ENCODE assay signal across 22 cellular contexts in genomic region chr3:154304116-154304786, GRCh38. TPM values are rescaled to one million over a fixed set of nuclear protein-coding genes. Genes with fewer than 3 reads are reported as not detected.
DNase-seq lines count a peak whose midpoint lies in the region; ATAC-seq, FAIRE-seq and TF ChIP-seq lines count a peak whose summit lies in the region.
"Had no signal": no experiment of that assay in that cellular context is flagged by ENCODE, and none has a peak within 500 bp of the region (broad histone marks: within the 10 kb centered on the region; RNA-seq: fewer than 3 reads in every experiment).

No MANE protein-coding gene starts in this region.

- H3K36me3 ChIP-seq in mammary epithelial cell (ENCODE audit: insufficient read depth, low read length) (peaks cover 48% of the 10 kb centered on the region), breast epithelium (peaks cover 10% of the 10 kb centered on the region), A673 (ENCODE audit: insufficient read depth, low read length, poor library complexity, severe bottlenecking) (peaks cover 92% of the 10 kb centered on the region)

- no peak overlapping the region for H3K9ac ChIP-seq in mammary epithelial cell (ENCODE audit: insufficient read depth, low read length)

- POLR2A ChIA-PET in A673 (lab: Charles Lee; ENCODE audit: low non-redundant PET), result no interaction called here

- H3K4me3 ChIP-seq in mammary epithelial cell (replicated peaks in 1 of 3; ENCODE audit: insufficient read depth in 1 of 3, low read depth in 2 of 3, low read length in 3 of 3) (no peak overlapping the region), breast epithelium (no peak overlapping the region), fibroblast of mammary gland (ENCODE audit: control insufficient read depth, low read depth, low read length) (no peak overlapping the region), A673 (ENCODE audit: low read depth, low read length, poor library complexity, severe bottlenecking) (no peak overlapping the region)
- H3K4me3 ChIP-seq: adrenal gland, GM23338, heart left ventricle, smooth muscle cell had no signal

- intact Hi-C loops in mammary epithelial cell (cut with micrococcal nuclease) (no loop called here), breast epithelium (cut with DNase I; ENCODE audit: low total_unique reads) (no loop called here), A673 (cut with micrococcal nuclease; ENCODE audit: unreplicated experiment) (no loop called here)

- no TSS peak for BruUV-seq in mammary epithelial cell (replicated peaks; lab: Mats Ljungman, UMichigan)
- no TSS peak for BruUV-seq in A673 (replicated peaks; lab: Mats Ljungman, UMichigan)

- ATAC-seq in HG03442 (IDR thresholded peaks at IDR 0.05; ENCODE audit: unreplicated experiment), result peak; percentile 42
- no peak for ATAC-seq in activated CD4-positive, CD25-positive, alpha-beta regulatory T cell treated with anti-CD3 and anti-CD28 coated beads, Interleukin-2, amount 50 U/mL, for 24 hours
- ATAC-seq: GM23338; heart left ventricle; HepG2; stimulated activated memory B cell treated with anti-CD40 and anti-IgM and Interleukin-4, amounts not matched to agents 10 μg/mL and 1 μg/mL and 100 μg/mL, for 72 hours had no signal

- no peaks in the 10 kb centered on the region for H3K27me3 ChIP-seq in mammary epithelial cell (ENCODE audit: insufficient read depth, low read length)
- no peaks in the 10 kb centered on the region for H3K27me3 ChIP-seq in breast epithelium
- H3K27me3 ChIP-seq in A673 (replicated peaks; ENCODE audit: insufficient read depth, low read depth, low read length, poor library complexity), result no peaks in the 10 kb centered on the region
- H3K27me3 ChIP-seq: adrenal gland, heart left ventricle had no signal

- H3K79me2 ChIP-seq in mammary epithelial cell (ENCODE audit: insufficient read depth, low read length), result peaks cover 16% of the 10 kb centered on the region

- H3K27ac ChIP-seq in mammary epithelial cell (ENCODE audit: insufficient read depth, low read depth, low read length) (peak overlapping the region; percentile 69), breast epithelium (no peak overlapping the region), A673 (ENCODE audit: low read depth, low read length, poor library complexity, severe bottlenecking) (no peak overlapping the region)
- H3K27ac ChIP-seq: adrenal gland, heart left ventricle had no signal

- dilution Hi-C loops in mammary epithelial cell (cut with HindIII; ENCODE audit: low sequenced_read_pairs), result no loop called here

- no peak for TF ChIP-seq CTCF in mammary epithelial cell (conservative IDR thresholded peaks at IDR 0.05 in 1 of 2, IDR thresholded peaks at IDR 0.05 in 1 of 2; ENCODE audit: extremely low read depth in 1 of 2, insufficient read depth in 1 of 2, low read depth in 1 of 2, low read length in 2 of 2)
- TF ChIP-seq CTCF in breast epithelium (IDR thresholded peaks at IDR 0.05), result no peak
- no peak for TF ChIP-seq CTCF in fibroblast of mammary gland (conservative IDR thresholded peaks at IDR 0.05; ENCODE audit: control insufficient read depth, insufficient read depth, low read depth, low read length)
- no peak for TF ChIP-seq CTCF in A673 (conservative IDR thresholded peaks at IDR 0.05; ENCODE audit: low read depth, low read length)

- in situ Hi-C loops in mammary epithelial cell (cut with MboI; ENCODE audit: low sequenced_read_pairs in 2 of 2), result no loop called here
- in situ Hi-C loops in ACHN (cut with HindIII; ENCODE audit: low pct_ligation_motif_present, low pct_unique_long_range_greater_than_20kb, low sequenced_read_pairs), result no loop called here

- H3K4me2 ChIP-seq in mammary epithelial cell (ENCODE audit: insufficient read depth, low read depth, low read length), result no peak overlapping the region
- H3K4me2 ChIP-seq: GM23338, smooth muscle cell had no signal

- no peaks in the 10 kb centered on the region for H4K20me1 ChIP-seq in mammary epithelial cell (ENCODE audit: insufficient read depth, low read length)

- no peaks in the 10 kb centered on the region for H3K9me3 ChIP-seq in mammary epithelial cell (replicated peaks; ENCODE audit: insufficient read depth, low read length)
- H3K9me3 ChIP-seq in breast epithelium, result no peaks in the 10 kb centered on the region
- H3K9me3 ChIP-seq in A673 (ENCODE audit: low read depth, low read length, poor library complexity, severe bottlenecking), result no peaks in the 10 kb centered on the region
- H3K9me3 ChIP-seq: adrenal gland, heart left ventricle had no signal

- no peak for FAIRE-seq in GM12891 (lab: Jason Lieb, UNC)
- FAIRE-seq: A204.1, colon, endothelial cell of umbilical vein, GM18507, HepG2 had no signal

- DNase-seq in mammary epithelial cell (peak; percentile 66), breast epithelium (ENCODE audit: low spot score in 2 of 2) (no peak), fibroblast of mammary gland (ENCODE audit: low read depth) (peak; percentile 26), A673 (ENCODE audit: low spot score) (no peak), GM12891 (ENCODE audit: insufficient read length, low spot score) (no peak), ACHN (no peak)
- DNase-seq: activated CD4-positive, alpha-beta T cell treated with anti-CD3 and anti-CD28 coated beads, Interleukin-2, amount 50 U/mL, for 4 hours; adrenal gland; heart left ventricle; NCI-H2029 treated with DMSO at 0.1 percent for 48 hours; NCI-H69; trophoblast cell had no signal

- no peak for TF ChIP-seq POLR2A in breast epithelium (IDR thresholded peaks at IDR 0.05)
- no peak for TF ChIP-seq POLR2A in GM12891 (IDR thresholded peaks at IDR 0.05; ENCODE audit: low read depth, low read length)

- peak overlapping the region; percentile 33 for H2AFZ ChIP-seq in mammary epithelial cell (ENCODE audit: low read depth, low read length)
- H2AFZ ChIP-seq: GM23338 had no signal

- CTCF ChIA-PET in mammary epithelial cell (lab: Charles Lee; ENCODE audit: low non-redundant PET), result no interaction called here
- CTCF ChIA-PET in A673 (lab: Charles Lee), result no interaction called here

- H3K4me1 ChIP-seq in mammary epithelial cell (ENCODE audit: insufficient read depth, low read length) (peaks cover 6% of the 10 kb centered on the region), breast epithelium (no peaks in the 10 kb centered on the region), A673 (ENCODE audit: insufficient read depth, low read length, poor library complexity, severe bottlenecking) (no peaks in the 10 kb centered on the region)

TF ChIP-seq in GM12891, 5 proteins besides CTCF, POLR2A, EP300 and RAD21:
- no peak for TF ChIP-seq POLR2AphosphoS5 (IDR thresholded peaks at IDR 0.05; ENCODE audit: low read depth, low read length)
TF ChIP-seq in GM12891: peak in this region for 0.

RNA-seq across cellular contexts. Expression of gene DHX36, which starts 20.0 kb away (rescaled TPM):
- total RNA-seq in mammary epithelial cell (10 to 100 TPM; 50.8 to 63.1 TPM), breast epithelium (100 to 1,000 TPM in 1 of 3 donors, 10 to 100 TPM in 2; 46.1 to 122 (median 88.8) TPM), A673 (2021) (108 and 121 TPM in 2 replicates)
- 34.0 TPM for polyA plus RNA-seq in mammary epithelial cell
- polyA minus RNA-seq in mammary epithelial cell, result 59.7 TPM
- 17.9 TPM for polyA plus RNA-seq in GM12891 (2012; ENCODE audit: low read depth, missing spikeins)

Comparison
In these comparisons a context has a peak if more than half of its experiments do, and no peak if none do; other contexts are left out.
1. DNase-seq: peak in mammary epithelial cell (single experiment) and fibroblast of mammary gland (single experiment); none in breast epithelium (0 of 2), A673 (single experiment), GM12891 (single experiment) and ACHN (single experiment).